In genomic region chr6:46156701-46157100, GRCh38 we compare ENCODE assay signal across 4 cellular contexts. TPM values are rescaled to one million over a fixed set of nuclear protein-coding genes. Genes with fewer than 3 reads are reported as not detected.
"Had no signal": no experiment of that assay in that cellular context is flagged by ENCODE, and none has a peak within 500 bp of the region (broad histone marks: within the 10 kb centered on the region; RNA-seq: fewer than 3 reads in every experiment).

No MANE protein-coding gene starts in this region.

- H3K4me3 ChIP-seq: GM12878 had no signal

- DNase-seq: GDM1, GF-D8 had no signal

- ATAC-seq: GM12878 had no signal

RNA-seq across cellular contexts. Expression of gene ENPP5, which starts 14.1 kb away (rescaled TPM):
- total RNA-seq: G401, GM12878 had no signal

RNA-seq across cellular contexts. Expression of gene ENPP4, which starts 26.9 kb away (rescaled TPM):
- total RNA-seq: G401 had no signal
